ENCODE assay signal across 27 cellular contexts in the genomic region with DNA sequence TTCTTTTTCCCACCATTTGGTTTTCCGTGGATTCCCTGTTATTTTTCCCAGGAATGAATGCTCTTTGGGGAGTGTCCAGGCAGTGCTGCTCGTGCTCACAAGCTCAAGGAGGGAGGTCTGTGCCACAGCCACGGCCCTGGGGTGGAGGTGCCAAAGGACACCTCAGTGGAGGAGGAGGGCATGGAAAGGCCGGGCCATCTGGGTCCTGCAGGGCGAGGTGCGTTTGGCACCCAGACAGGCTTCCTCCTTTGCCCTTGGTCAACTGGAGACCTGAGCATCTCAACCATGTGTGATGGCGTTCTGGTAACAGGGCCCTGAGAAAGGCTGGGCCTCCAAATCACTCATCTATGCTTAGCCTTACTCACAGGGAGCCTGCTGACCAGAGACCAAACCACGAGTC. TPM values are rescaled to one million over a fixed set of nuclear protein-coding genes. Genes with fewer than 3 reads are reported as not detected.
DNase-seq lines count a peak whose midpoint lies in the region; ATAC-seq, FAIRE-seq and TF ChIP-seq lines count a peak whose summit lies in the region.
"Had no signal": no experiment of that assay in that cellular context is flagged by ENCODE, and none has a peak within 500 bp of the region (broad histone marks: within the 10 kb centered on the region; RNA-seq: fewer than 3 reads in every experiment).

No MANE protein-coding gene starts in this region.

- TF ChIP-seq CTCF in coronary artery (IDR thresholded peaks at IDR 0.05), result no peak
- TF ChIP-seq CTCF in kidney (IDR thresholded peaks at IDR 0.05; ENCODE audit: borderline replicate concordance, extremely low read depth, insufficient read depth), result no peak

- intact Hi-C loops in kidney (cut with DNase I), result no loop called here

- H3K4me3 ChIP-seq in coronary artery, result no peak overlapping the region
- H3K4me3 ChIP-seq in kidney (ENCODE audit: low read length in 2 of 2), result no peak overlapping the region
- H3K4me3 ChIP-seq: MG63, PC-9, SJSA1 had no signal

- DNase-seq in activated CD8-positive, alpha-beta memory T cell treated with anti-CD3 and anti-CD28 coated beads for 24 hours, result peak; percentile 37
- no peak for DNase-seq in activated CD8-positive, alpha-beta memory T cell treated with anti-CD3 and anti-CD28 coated beads, Interleukin-2, amount 50 U/mL, for 48 hours
- DNase-seq in coronary artery (ENCODE audit: low spot score), result peak; percentile 69
- peak; percentile 77 for DNase-seq in mesenteric fat pad (ENCODE audit: low spot score)
- DNase-seq in KG1 (lab: John Stamatoyannopoulos, UW), result no peak
- no peak for DNase-seq in kidney
- DNase-seq: 8988T; ACHN; BE2C; CD8-positive, alpha-beta memory T cell; DMS79 treated with DMSO at 0.1 percent for 48 hours; GF-D8; KBM-7; MG63; NCI-H1105 treated with DMSO at 0.1 percent for 48 hours; NCI-H2029; NCI-H446 treated with DMSO at 0.1 percent for 48 hours; NCI-H526; PC-9; Right ventricle myocardium superior; RPMI8226 had no signal

- no peaks in the 10 kb centered on the region for H3K36me3 ChIP-seq in kidney (ENCODE audit: control insufficient read depth in 1 of 2, insufficient read depth in 2 of 2, low read length in 2 of 2)
- H3K36me3 ChIP-seq: BE2C, MG63, SJSA1 had no signal

- no peak overlapping the region for H3K27ac ChIP-seq in coronary artery
- H3K27ac ChIP-seq in kidney (ENCODE audit: low read depth in 2 of 2, low read length in 2 of 2), result no peak overlapping the region
- H3K27ac ChIP-seq: PC-9, SJSA1 had no signal

- FAIRE-seq in kidney (lab: Jason Lieb, UNC), result no peak
- FAIRE-seq: GM12891, H1 had no signal

- ATAC-seq in HG03354 (IDR thresholded peaks at IDR 0.05; ENCODE audit: poor library complexity, severe bottlenecking, unreplicated experiment), result no peak
- ATAC-seq: HCT116 had no signal

- H3K9me3 ChIP-seq in kidney (ENCODE audit: control insufficient read depth in 1 of 2, low read length in 2 of 2), result peaks cover 0 to 2% of the 10 kb centered on the region in 2 donors
- H3K9me3 ChIP-seq: BE2C, MG63, SJSA1 had no signal

- H3K9ac ChIP-seq in kidney (ENCODE audit: low read length in 2 of 2), result no peak overlapping the region

- H3K4me1 ChIP-seq in kidney (ENCODE audit: control insufficient read depth in 1 of 2, insufficient read depth in 1 of 2, low read depth in 1 of 2, low read length in 2 of 2), result no peaks in the 10 kb centered on the region
- H3K4me1 ChIP-seq: BE2C, SJSA1 had no signal

RNA-seq across cellular contexts. Expression of a gene that starts 25.4 kb away (rescaled TPM):
- total RNA-seq in mesenteric fat pad (not detected), kidney (0.50 TPM)
- polyA plus RNA-seq in kidney (ENCODE audit: insufficient read depth, low read depth, low replicate concordance), result 0.69 TPM
- total RNA-seq: CD8-positive, alpha-beta memory T cell; H1; HT1080; PC-9 had no signal
- polyA plus RNA-seq: H1 had no signal

Comparison
In these comparisons a context has a peak if more than half of its experiments do, and no peak if none do; other contexts are left out.
1. DNase-seq: peak in activated CD8-positive, alpha-beta memory T cell treated with anti-CD3 and anti-CD28 coated beads for 24 hours (single experiment), coronary artery (single experiment) and mesenteric fat pad (single experiment); none in activated CD8-positive, alpha-beta memory T cell treated with anti-CD3 and anti-CD28 coated beads, Interleukin-2, amount 50 U/mL, for 48 hours (single experiment), KG1 (single experiment) and kidney (single experiment).